8 cellular contexts compared by ENCODE assay signal in genomic region chr22:36180038-36180880, GRCh38.
A peak's percentile ranks its signal among the peaks of the same experiment; 100 is the strongest.
DNase-seq lines count a peak whose midpoint lies in the region; ATAC-seq and TF ChIP-seq lines count a peak whose summit lies in the region.

No MANE protein-coding gene starts in this region.

- no peak for ATAC-seq in HG02852 (IDR thresholded peaks at IDR 0.05; ENCODE audit: unreplicated experiment)

- TF ChIP-seq POLR2A in NB4 (IDR thresholded peaks at IDR 0.05; ENCODE audit: extremely low read depth, insufficient read length), result no peak

- H3K4me3 ChIP-seq in NB4 (ENCODE audit: low read depth, low read length), result no peak overlapping the region

- DNase-seq in NB4 (ENCODE audit: low read depth), result peak; percentile 68
- DNase-seq in activated CD4-positive, CD25-positive, alpha-beta regulatory T cell treated with anti-CD3 and anti-CD28 coated beads, Interleukin-2, amount 50 U/mL, for 72 hours, result peak; percentile 87
- peak; percentile 75 for DNase-seq in central memory CD4-positive, alpha-beta T cell
- peak; percentile 71 for DNase-seq in kidney tubule cell (ENCODE audit: low spot score)
- DNase-seq in stimulated activated CD4-positive, alpha-beta T cell treated with anti-CD3 and anti-CD28 coated beads, Interleukin-2, amount 100 ng/mL, for 4 hours (ENCODE audit: low read depth), result peak; percentile 77
- DNase-seq in T1000 (lab: John Stamatoyannopoulos, UW), result no peak

- peak; percentile 87 for TF ChIP-seq CTCF in GM12874 (IDR thresholded peaks at IDR 0.05; ENCODE audit: insufficient read depth, low read depth, low read length)
- peak; percentile 72 for TF ChIP-seq CTCF in NB4 (IDR thresholded peaks at IDR 0.05; ENCODE audit: low read depth, low read length)
